In the genomic region with DNA sequence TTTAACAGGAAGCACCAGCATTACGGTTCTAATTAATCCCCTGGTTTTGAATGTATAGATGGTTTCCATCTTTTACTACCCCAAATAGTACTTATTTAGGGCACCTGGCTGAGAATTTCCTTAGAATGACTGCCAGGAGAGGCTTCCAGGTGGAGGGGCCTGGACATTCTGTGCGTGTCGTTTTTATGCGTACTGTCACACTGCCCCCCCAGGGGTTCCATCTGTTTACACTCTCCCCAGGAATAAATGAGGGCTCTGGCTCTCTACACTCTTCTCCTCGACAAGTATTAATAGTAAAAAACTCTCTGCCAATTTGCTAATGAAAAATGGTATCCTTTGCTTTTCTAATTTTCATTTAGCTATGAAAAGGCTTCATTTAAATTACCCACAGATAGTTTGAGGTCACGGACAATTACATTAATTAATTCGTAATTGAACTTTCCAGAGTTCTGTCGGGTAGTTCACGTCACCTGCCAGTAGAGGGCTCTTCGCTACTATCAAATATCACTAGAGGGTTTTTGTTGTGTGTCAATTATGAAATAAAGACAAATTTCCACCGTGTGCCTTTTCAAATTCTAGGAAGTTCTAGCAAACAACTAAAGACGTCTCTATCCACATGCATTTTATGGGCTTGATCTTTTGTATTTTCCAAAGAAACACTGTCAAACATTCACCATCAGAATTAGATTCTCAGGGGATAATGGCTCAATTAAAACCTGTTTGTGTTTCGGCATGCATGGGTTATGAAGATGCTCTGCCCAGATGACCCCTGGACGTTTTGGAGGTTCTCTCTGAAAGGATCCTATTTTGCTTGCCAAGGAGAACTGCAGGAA, we compare ENCODE assay signal across 8 cellular contexts.
A peak's percentile ranks its signal among the peaks of the same experiment; 100 is the strongest.
DNase-seq lines count a peak whose midpoint lies in the region; TF ChIP-seq lines count a peak whose summit lies in the region.

No MANE protein-coding gene starts in this region.

- no peaks in the 10 kb centered on the region for H3K4me1 ChIP-seq in right atrium auricular region

- H3K27ac ChIP-seq in right atrium auricular region = no peak overlapping the region

- H3K27me3 ChIP-seq in right atrium auricular region = no peaks in the 10 kb centered on the region

- H3K4me3 Mint-ChIP-seq in activated CD4-positive, alpha-beta memory T cell treated with anti-CD3 and anti-CD28 coated beads, Interleukin-2, amount 10 ng/mL, durations not matched to agents 7 days and 5 days = no peak overlapping the region

- peaks cover 4% of the 10 kb centered on the region for H3K27me3 Mint-ChIP-seq in activated CD4-positive, alpha-beta memory T cell treated with anti-CD3 and anti-CD28 coated beads, Interleukin-2, amount 10 ng/mL, durations not matched to agents 7 days and 5 days

- TF ChIP-seq CTCF in right atrium auricular region (IDR thresholded peaks at IDR 0.05) = peak; percentile 81 to 87

- H3K36me3 Mint-ChIP-seq in activated CD4-positive, alpha-beta memory T cell treated with anti-CD3 and anti-CD28 coated beads, Interleukin-2, amount 10 ng/mL, durations not matched to agents 7 days and 5 days (ENCODE audit: low read depth) = no peaks in the 10 kb centered on the region

- peak; percentile 28 for DNase-seq in activated naive CD4-positive, alpha-beta T cell treated with Interleukin-2 at 50 U/mL for 16 hours
- no peak for DNase-seq in activated naive CD4-positive, alpha-beta T cell treated with anti-CD3 and anti-CD28 coated beads, Interleukin-2, amount 50 U/mL, for 16 hours
- DNase-seq in NCI-H1417 treated with DMSO at 0.1 percent for 48 hours (lab: John Stamatoyannopoulos, UW) (peak; percentile 5), right atrium auricular region (ENCODE audit: low spot score) (peak; percentile 55), activated gamma-delta T cell (lab: John Stamatoyannopoulos, UW) (no peak), COR-L47 (lab: John Stamatoyannopoulos, UW) (no peak)
- peak; percentile 32 for DNase-seq in activated CD4-positive, alpha-beta memory T cell treated with anti-CD3 and anti-CD28 coated beads, Interleukin-2, amount 10 ng/mL, durations not matched to agents 7 days and 5 days
- peak; percentile 29 for DNase-seq in stimulated activated CD4-positive, alpha-beta T cell treated with anti-CD3 and anti-CD28 coated beads, Interleukin-4, amount 100 ng/mL, for 1 hour

- POLR2A ChIA-PET in activated CD4-positive, alpha-beta memory T cell treated with anti-CD3 and anti-CD28 coated beads, Interleukin-2, amount 10 ng/mL, durations not matched to agents 7 days and 5 days (lab: Charles Lee) = no interaction called here

- H3K4me1 Mint-ChIP-seq in activated CD4-positive, alpha-beta memory T cell treated with anti-CD3 and anti-CD28 coated beads, Interleukin-2, amount 10 ng/mL, durations not matched to agents 7 days and 5 days = peaks cover 2% of the 10 kb centered on the region

- H3K9me3 Mint-ChIP-seq in activated CD4-positive, alpha-beta memory T cell treated with anti-CD3 and anti-CD28 coated beads, Interleukin-2, amount 10 ng/mL, durations not matched to agents 7 days and 5 days = no peaks in the 10 kb centered on the region

- CTCF ChIA-PET in activated CD4-positive, alpha-beta memory T cell treated with anti-CD3 and anti-CD28 coated beads, Interleukin-2, amount 10 ng/mL, durations not matched to agents 7 days and 5 days (lab: Charles Lee) = interaction anchor here (0.6 to 2.4 kb wide), 11 partner anchors 9 to 722 kb away, joined by 3 to 10 read pairs (median 4); partner anchors contain the start of gene ACKR3

- no peak overlapping the region for H3K4me3 ChIP-seq in right atrium auricular region

- H3K9me3 ChIP-seq in right atrium auricular region = no peaks in the 10 kb centered on the region

- no peaks in the 10 kb centered on the region for H3K36me3 ChIP-seq in right atrium auricular region

- H3K27ac Mint-ChIP-seq in activated CD4-positive, alpha-beta memory T cell treated with anti-CD3 and anti-CD28 coated beads, Interleukin-2, amount 10 ng/mL, durations not matched to agents 7 days and 5 days = no peak overlapping the region

Comparison
In these comparisons a context has a peak if more than half of its experiments do, and no peak if none do; other contexts are left out.
1. DNase-seq: peak in activated naive CD4-positive, alpha-beta T cell treated with Interleukin-2 at 50 U/mL for 16 hours (single experiment), NCI-H1417 treated with DMSO at 0.1 percent for 48 hours (single experiment), activated CD4-positive, alpha-beta memory T cell treated with anti-CD3 and anti-CD28 coated beads, Interleukin-2, amount 10 ng/mL, durations not matched to agents 7 days and 5 days (single experiment), right atrium auricular region (single experiment) and stimulated activated CD4-positive, alpha-beta T cell treated with anti-CD3 and anti-CD28 coated beads, Interleukin-4, amount 100 ng/mL, for 1 hour (single experiment); none in activated naive CD4-positive, alpha-beta T cell treated with anti-CD3 and anti-CD28 coated beads, Interleukin-2, amount 50 U/mL, for 16 hours (single experiment), activated gamma-delta T cell (single experiment) and COR-L47 (single experiment).